In genomic region chr3:183692436-183692835, GRCh38 we compare ENCODE assay signal across 17 cellular contexts. TPM values are rescaled to one million over a fixed set of nuclear protein-coding genes. Genes with fewer than 3 reads are reported as not detected.
DNase-seq lines count a peak whose midpoint lies in the region; ATAC-seq, FAIRE-seq and TF ChIP-seq lines count a peak whose summit lies in the region.
"Had no signal": no experiment of that assay in that cellular context is flagged by ENCODE, and none has a peak within 500 bp of the region (broad histone marks: within the 10 kb centered on the region; RNA-seq: fewer than 3 reads in every experiment).

No MANE protein-coding gene starts in this region.

- H4K20me1 ChIP-seq in K562 (replicated peaks; ENCODE audit: control insufficient read depth, insufficient read depth, low read length), result no peaks in the 10 kb centered on the region
- H4K20me1 ChIP-seq in osteoblast (ENCODE audit: insufficient read depth, low read length), result no peaks in the 10 kb centered on the region

- H3K4me2 ChIP-seq in K562 (ENCODE audit: insufficient read depth, low read length), result no peak overlapping the region
- H3K4me2 ChIP-seq in osteoblast (ENCODE audit: insufficient read depth, low read length), result no peak overlapping the region
- H3K4me2 ChIP-seq: A549 had no signal

- POLR2A ChIA-PET in Caco-2 (lab: Charles Lee) (no interaction called here), K562 (lab: Yijun Ruan, JAX) (no interaction called here)
- POLR2A ChIA-PET in CD4-positive, alpha-beta T cell (lab: Charles Lee), result no interaction called here

- intact Hi-C loops in Caco-2 (cut with micrococcal nuclease; ENCODE audit: unreplicated experiment) (no loop called here), K562 (cut with micrococcal nuclease) (no loop called here)
- intact Hi-C loops in CD4-positive, alpha-beta T cell (cut with DNase I, micrococcal nuclease), result no loop called here

- H2AFZ ChIP-seq in K562 (ENCODE audit: low read depth, low read length), result no peak overlapping the region
- peak overlapping the region; percentile 20 for H2AFZ ChIP-seq in osteoblast (ENCODE audit: low read length)

- H3K79me2 ChIP-seq in K562 (ENCODE audit: control insufficient read depth, insufficient read depth, low read length) (peaks cover 3% of the 10 kb centered on the region; the same call in 1 of the 3 replicates), osteoblast (ENCODE audit: insufficient read depth, low read length) (peaks cover 3% of the 10 kb centered on the region)

- TF ChIP-seq RAD21 in K562 (CRISPR knock-in tag; conservative IDR thresholded peaks at IDR 0.05 in 1 of 2, IDR thresholded peaks at IDR 0.05 in 1 of 2), result no peak

- TF ChIP-seq CTCF in Caco-2 (IDR thresholded peaks at IDR 0.05; ENCODE audit: insufficient read depth in 1 of 2, low read depth in 1 of 2, low read length in 1 of 2, severe bottlenecking in 1 of 2, unreplicated experiment in 1 of 2) (no peak), K562 (IDR thresholded peaks at IDR 0.05 in 2 of 3, conservative IDR thresholded peaks at IDR 0.05 in 1 of 3; ENCODE audit: insufficient read depth in 2 of 3, low read depth in 1 of 3, low read length in 3 of 3) (no peak), osteoblast (IDR thresholded peaks at IDR 0.05; ENCODE audit: extremely low read depth, low read depth, low read length) (no peak), nephron progenitor cell (IDR thresholded peaks at IDR 0.05) (no peak)
- TF ChIP-seq CTCF in CD4-positive, alpha-beta T cell (IDR thresholded peaks at IDR 0.05), result no peak

- no TSS peak for BruUV-seq in Caco-2 (replicated peaks; lab: Mats Ljungman, UMichigan)
- BruUV-seq in K562 (replicated peaks; lab: Mats Ljungman, UMichigan), result no TSS peak

- ATAC-seq in K562, result no peak
- ATAC-seq in CD4-positive, alpha-beta T cell (ENCODE audit: poor library complexity), result no peak
- no peak for ATAC-seq in GM21390 (IDR thresholded peaks at IDR 0.05; ENCODE audit: unreplicated experiment)
- ATAC-seq: HCT116 had no signal

- H3K4me3 ChIP-seq in Caco-2 (ENCODE audit: low read depth, low read length), result no peak overlapping the region
- no peak overlapping the region for H3K4me3 ChIP-seq in K562
- no peak overlapping the region for H3K4me3 ChIP-seq in osteoblast (ENCODE audit: insufficient read depth, low read length)
- H3K4me3 ChIP-seq: A549 had no signal

- no peak for FAIRE-seq in K562 (lab: Jason Lieb, UNC)
- FAIRE-seq: A549, GM19239 had no signal

- no peaks in the 10 kb centered on the region for H3K9me1 ChIP-seq in K562 (ENCODE audit: control insufficient read depth, insufficient read depth, low read length)

- H3K9ac ChIP-seq in K562 (ENCODE audit: insufficient read depth in 1 of 2, low read depth in 2 of 2, low read length in 2 of 2), result no peak overlapping the region

- in situ Hi-C loops in K562 (cut with MboI), result no loop called here

- no peaks in the 10 kb centered on the region for H3K9me3 Mint-ChIP-seq in Caco-2 (ENCODE audit: unreplicated experiment)
- H3K9me3 Mint-ChIP-seq in CD4-positive, alpha-beta T cell, result no peaks in the 10 kb centered on the region
- no peaks in the 10 kb centered on the region for H3K9me3 Mint-ChIP-seq in nephron progenitor cell

- no peaks in the 10 kb centered on the region for H3K27me3 ChIP-seq in Caco-2 (replicated peaks; ENCODE audit: control insufficient read depth, insufficient read depth, low read length)
- no peaks in the 10 kb centered on the region for H3K27me3 ChIP-seq in K562 (ENCODE audit: control insufficient read depth in 2 of 2, insufficient read depth in 2 of 2, low read length in 2 of 2)
- no peaks in the 10 kb centered on the region for H3K27me3 ChIP-seq in osteoblast (ENCODE audit: insufficient read depth, low read length)
- no peaks in the 10 kb centered on the region for H3K27me3 ChIP-seq in CD4-positive, alpha-beta T cell (ENCODE audit: control insufficient read depth, insufficient read depth, low read length)

- H3K27ac Mint-ChIP-seq in Caco-2 (ENCODE audit: unreplicated experiment), result no peak overlapping the region
- H3K27ac Mint-ChIP-seq in CD4-positive, alpha-beta T cell, result no peak overlapping the region
- no peak overlapping the region for H3K27ac Mint-ChIP-seq in nephron progenitor cell

- H3K4me1 Mint-ChIP-seq in Caco-2 (ENCODE audit: low read depth, unreplicated experiment), result no peaks in the 10 kb centered on the region
- H3K4me1 Mint-ChIP-seq in CD4-positive, alpha-beta T cell (ENCODE audit: low read depth), result peaks cover 7% of the 10 kb centered on the region
- peaks cover 5% of the 10 kb centered on the region for H3K4me1 Mint-ChIP-seq in nephron progenitor cell

- H3K4me1 ChIP-seq in Caco-2 (no peaks in the 10 kb centered on the region), K562 (replicated peaks in 1 of 2; ENCODE audit: control insufficient read depth in 2 of 2, insufficient read depth in 2 of 2, low read length in 2 of 2) (peaks cover 0 to 4% of the 10 kb centered on the region in 2 experiments; a peak in 2 of 5 replicates), osteoblast (ENCODE audit: insufficient read depth, low read length) (no peaks in the 10 kb centered on the region)

- no peak overlapping the region for H3K27ac ChIP-seq in K562 (ENCODE audit: extremely low read depth, low read depth, low read length)
- H3K27ac ChIP-seq in osteoblast (ENCODE audit: low read depth, low read length), result no peak overlapping the region
- no peak overlapping the region for H3K27ac ChIP-seq in CD4-positive, alpha-beta T cell (ENCODE audit: low read depth, low read length)
- H3K27ac ChIP-seq: A549 had no signal

- H3K27me3 Mint-ChIP-seq in Caco-2 (ENCODE audit: insufficient read depth, unreplicated experiment) (no peaks in the 10 kb centered on the region), nephron progenitor cell (ENCODE audit: low read depth, poor library complexity) (peaks cover 4% of the 10 kb centered on the region)
- H3K27me3 Mint-ChIP-seq in CD4-positive, alpha-beta T cell, result no peaks in the 10 kb centered on the region

- no peaks in the 10 kb centered on the region for H3K36me3 ChIP-seq in Caco-2 (ENCODE audit: control insufficient read depth, insufficient read depth, low read length)
- no peaks in the 10 kb centered on the region for H3K36me3 ChIP-seq in K562 (ENCODE audit: control insufficient read depth, insufficient read depth, low read length)
- H3K36me3 ChIP-seq in osteoblast (ENCODE audit: insufficient read depth, low read length), result no peaks in the 10 kb centered on the region

- no peak for TF ChIP-seq EP300 in K562 (IDR thresholded peaks at IDR 0.05; ENCODE audit: low read length)

- H3K4me3 Mint-ChIP-seq in Caco-2 (ENCODE audit: unreplicated experiment), result no peak overlapping the region
- no peak overlapping the region for H3K4me3 Mint-ChIP-seq in CD4-positive, alpha-beta T cell
- H3K4me3 Mint-ChIP-seq in nephron progenitor cell, result no peak overlapping the region

- 87% methylated on average over 10 of the region's 10 CpGs for WGBS in K562 (ENCODE audit: insufficient coverage, low coverage, missing lambda C conversion rate)

- no peak for TF ChIP-seq POLR2A in K562 (conservative IDR thresholded peaks at IDR 0.05)

- DNase-seq in Caco-2 (peak; percentile 24 to 60), M059J (ENCODE audit: low read depth) (peak; percentile 46), K562 (ENCODE audit: extremely low read depth in 1 of 4, low spot score in 3 of 4) (no peak), osteoblast (ENCODE audit: insufficient read length, low spot score, missing footprints) (peak; percentile 58), GM03348 (ENCODE audit: low spot score) (no peak), nephron progenitor cell (no peak)
- DNase-seq in CD4-positive, alpha-beta T cell, result no peak
- DNase-seq: C1 segment of cervical spinal cord; COR-L47; EL; NCI-H1436 treated with DMSO at 0.1 percent for 48 hours; NCI-H345; NK-92 treated with Interleukin-12 subunit alpha and Interleukin-12 subunit beta, amount 100 ng/mL, for 24 hours had no signal

- CTCF ChIA-PET in Caco-2 (lab: Charles Lee) (interaction anchor here (0.9 kb wide), 1 partner anchor 75 kb away, joined by 4 read pairs; no protein-coding TSS in a partner anchor), K562 (lab: Yijun Ruan, JAX; ENCODE audit: low intra/inter-chr PET ratio) (no interaction called here)
- CTCF ChIA-PET in CD4-positive, alpha-beta T cell (lab: Charles Lee), result no interaction called here

- no peaks in the 10 kb centered on the region for H3K9me3 ChIP-seq in Caco-2
- no peaks in the 10 kb centered on the region for H3K9me3 ChIP-seq in K562 (replicated peaks; ENCODE audit: control insufficient read depth, insufficient read depth, low read depth, low read length)
- H3K9me3 ChIP-seq in osteoblast (ENCODE audit: low read depth, low read length), result no peaks in the 10 kb centered on the region
- H3K9me3 ChIP-seq in CD4-positive, alpha-beta T cell (ENCODE audit: control insufficient read depth, low read length), result no peaks in the 10 kb centered on the region
- H3K9me3 ChIP-seq: A549 had no signal

- peaks cover 4% of the 10 kb centered on the region for H3K36me3 Mint-ChIP-seq in Caco-2 (ENCODE audit: insufficient read depth, unreplicated experiment)
- peaks cover 6% of the 10 kb centered on the region for H3K36me3 Mint-ChIP-seq in CD4-positive, alpha-beta T cell (ENCODE audit: low read depth)
- H3K36me3 Mint-ChIP-seq in nephron progenitor cell (ENCODE audit: low read depth), result no peaks in the 10 kb centered on the region

RNA-seq across cellular contexts. Expression of gene YEATS2, which starts 5.2 kb away (rescaled TPM):
- 34.5 and 37.7 TPM in 2 replicates for total RNA-seq in Caco-2 (2022)
- total RNA-seq in M059J (2014; rRNA removed; shearing (Covaris generic)), result 28.9 and 41.4 TPM in 2 replicates
- 101 and 141 TPM in 2 replicates for total RNA-seq in K562 (2011; cell fraction: chromatin; rRNA removed; ENCODE audit: low replicate concordance)
- total RNA-seq in K562 (2011; cell fraction: nucleolus; rRNA removed), result 48.4 and 57.5 TPM in 2 replicates
- 86.7 and 121 TPM in 2 replicates for total RNA-seq in K562 (2011; cell fraction: nucleoplasm; rRNA removed)
- 18.4 and 18.8 TPM in 2 replicates for total RNA-seq in K562 (2014; rRNA removed)
- 21.3 and 22.0 TPM in 2 replicates for total RNA-seq in K562 (2014; rRNA removed; fragmentation: Illumina TruSeq; extraction: Trizol)
- total RNA-seq in K562 (2015; rRNA removed; fragmentation: Illumina TruSeq; extraction: Trizol), result 20.3 and 22.6 TPM in 2 replicates
- 18.6 and 19.0 TPM in 2 replicates for total RNA-seq in K562 (2021)
- 35.2 and 36.6 TPM in 2 replicates for polyA plus RNA-seq in K562 (2011; rRNA removed)
- 28.8 TPM in 2 replicates for polyA plus RNA-seq in K562 (2011; cell fraction: cytosol; rRNA removed)
- 47.1 and 52.7 TPM in 2 replicates for polyA plus RNA-seq in K562 (2011; cell fraction: nucleus; rRNA removed)
- 14.2 and 17.2 TPM in 2 replicates for polyA plus RNA-seq in K562 (2012)
- polyA plus RNA-seq in K562 (2014; fragmentation: Illumina TruSeq; extraction: Trizol), result 25.8 and 27.1 TPM in 2 replicates
- polyA plus RNA-seq in K562 (2014; fragmentation: Nextera tagmentation; extraction: Ambion mirVana), result 1 to 10 TPM; 1.8 to 2.1 TPM
- polyA plus RNA-seq in K562 (2014; rRNA removed), result 14.7 and 16.7 TPM in 2 replicates
- polyA minus RNA-seq in K562 (2011; rRNA and poly(A)+ RNA removed), result 41.0 and 45.9 TPM in 2 replicates
- polyA minus RNA-seq in K562 (2011; cell fraction: cytosol; rRNA and poly(A)+ RNA removed), result 22.4 and 27.1 TPM in 2 replicates
- 26.7 and 44.9 TPM in 2 replicates for polyA minus RNA-seq in K562 (2011; cell fraction: nucleus; rRNA and poly(A)+ RNA removed)
- 32.2 and 35.1 TPM in 2 replicates for total RNA-seq in osteoblast
- 10 to 100 TPM; 14.6 to 15.9 TPM for total RNA-seq in CD4-positive, alpha-beta T cell

RNA-seq across cellular contexts. Expression of gene KLHL24, which starts 57.0 kb away (rescaled TPM):
- total RNA-seq in Caco-2 (2022) (16.8 and 17.6 TPM in 2 replicates), K562 (2014; rRNA removed) (9.5 and 14.2 TPM in 2 replicates), K562 (2014; rRNA removed; fragmentation: Illumina TruSeq; extraction: Trizol) (14.7 and 18.8 TPM in 2 replicates), K562 (2015; rRNA removed; fragmentation: Illumina TruSeq; extraction: Trizol) (7.4 and 8.7 TPM in 2 replicates), K562 (2021) (14.5 and 21.2 TPM in 2 replicates), osteoblast (142 and 174 TPM in 2 replicates)
- total RNA-seq in M059J (2014; rRNA removed; shearing (Covaris generic)), result 15.1 and 35.6 TPM in 2 replicates
- 24.6 and 59.1 TPM in 2 replicates for total RNA-seq in K562 (2011; cell fraction: chromatin; rRNA removed; ENCODE audit: low replicate concordance)
- total RNA-seq in K562 (2011; cell fraction: nucleolus; rRNA removed), result 10.0 and 17.0 TPM in 2 replicates
- total RNA-seq in K562 (2011; cell fraction: nucleoplasm; rRNA removed), result 23.2 and 26.3 TPM in 2 replicates
- polyA plus RNA-seq in K562 (2011; rRNA removed) (15.8 and 18.3 TPM in 2 replicates), K562 (2014; fragmentation: Illumina TruSeq; extraction: Trizol) (9.1 and 13.7 TPM in 2 replicates), K562 (2014; fragmentation: Nextera tagmentation; extraction: Ambion mirVana) (1 to 10 TPM; 3.3 to 6.6 TPM), K562 (2014; rRNA removed) (13.8 and 17.1 TPM in 2 replicates)
- polyA plus RNA-seq in K562 (2011; cell fraction: cytosol; rRNA removed), result 10.0 and 19.4 TPM in 2 replicates
- 5.9 and 12.3 TPM in 2 replicates for polyA plus RNA-seq in K562 (2011; cell fraction: nucleus; rRNA removed)
- 8.5 and 10.7 TPM in 2 replicates for polyA plus RNA-seq in K562 (2012)
- 76.5 and 94.0 TPM in 2 replicates for polyA minus RNA-seq in K562 (2011; rRNA and poly(A)+ RNA removed)
- 18.3 and 29.7 TPM in 2 replicates for polyA minus RNA-seq in K562 (2011; cell fraction: cytosol; rRNA and poly(A)+ RNA removed)
- polyA minus RNA-seq in K562 (2011; cell fraction: nucleus; rRNA and poly(A)+ RNA removed), result 10.1 and 21.4 TPM in 2 replicates
- 100 to 1,000 TPM; 190 to 191 TPM for total RNA-seq in CD4-positive, alpha-beta T cell

Comparison
In these comparisons a context has a peak if more than half of its experiments do, and no peak if none do; other contexts are left out.
1. DNase-seq: peak in Caco-2 (2 of 2), M059J (single experiment) and osteoblast (single experiment); none in K562 (0 of 4), CD4-positive, alpha-beta T cell (0 of 10), GM03348 (single experiment) and nephron progenitor cell (single experiment).